ENCODE assay signal across 14 cellular contexts in the genomic region with DNA sequence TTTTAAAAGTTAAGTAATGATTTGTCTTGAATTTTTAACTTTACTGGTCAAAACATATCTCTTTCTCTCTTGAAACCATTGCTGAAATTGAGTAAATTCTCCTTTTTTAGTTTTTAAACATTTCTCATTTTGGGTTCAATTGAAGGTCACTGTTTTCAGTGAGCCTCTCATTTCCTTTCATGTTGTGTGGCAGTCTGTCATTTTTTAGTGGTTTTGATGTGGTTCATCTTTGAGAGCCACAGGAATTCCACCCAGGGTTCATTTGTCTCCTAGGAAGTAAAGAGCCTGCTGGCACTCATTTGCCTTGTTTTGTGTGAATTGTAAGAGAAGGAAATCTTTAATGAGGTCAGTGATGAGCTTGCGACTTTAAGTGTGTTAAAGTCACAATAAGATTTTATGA. TPM values are rescaled to one million over a fixed set of nuclear protein-coding genes. Genes with fewer than 3 reads are reported as not detected.
DNase-seq lines count a peak whose midpoint lies in the region; ATAC-seq, FAIRE-seq and TF ChIP-seq lines count a peak whose summit lies in the region.
"Had no signal": no experiment of that assay in that cellular context is flagged by ENCODE, and none has a peak within 500 bp of the region (broad histone marks: within the 10 kb centered on the region; RNA-seq: fewer than 3 reads in every experiment).

No MANE protein-coding gene starts in this region.

- H3K4me1 ChIP-seq in ACC112 (ENCODE audit: control insufficient read depth, insufficient read depth, low read length, unreplicated experiment) (peaks cover 13% of the 10 kb centered on the region), endothelial cell of umbilical vein (ENCODE audit: control insufficient read depth, extremely low read depth, insufficient read depth, low read length) (peaks cover 31% of the 10 kb centered on the region), tibial nerve (peaks cover 0 to 43% (median 10%) of the 10 kb centered on the region in 4 donors)
- H3K4me1 ChIP-seq: body of pancreas, heart right ventricle had no signal

- WGBS in tibial nerve, 2 donors, result 44 to 53% methylated on average over 1 of the region's 1 CpG

- H2AFZ ChIP-seq in ACC112 (ENCODE audit: low read length, unreplicated experiment), result no peak overlapping the region
- H2AFZ ChIP-seq in endothelial cell of umbilical vein (ENCODE audit: low read depth, low read length), result no peak overlapping the region

- H3K27me3 ChIP-seq in ACC112 (ENCODE audit: insufficient read depth, low read length) (no peaks in the 10 kb centered on the region), endothelial cell of umbilical vein (ENCODE audit: control insufficient read depth in 2 of 2, insufficient read depth in 2 of 2, low read length in 2 of 2) (no peaks in the 10 kb centered on the region), tibial nerve (no peaks in the 10 kb centered on the region)
- H3K27me3 ChIP-seq: body of pancreas had no signal

- DNase-seq in KBM-7 (peak; percentile 7), endothelial cell of umbilical vein (ENCODE audit: low read depth, low spot score) (peak; percentile 16), GM10266 (ENCODE audit: extremely low spot score) (no peak), tibial nerve (ENCODE audit: low spot score in 2 of 2) (no peak)
- no peak for DNase-seq in stimulated activated CD4-positive, alpha-beta T cell treated with anti-CD3 and anti-CD28 coated beads, Interleukin-1b, Interleukin-23, amount 100 ng/mL, for 48 hours
- DNase-seq: body of pancreas; CD8-positive, alpha-beta memory T cell; heart right ventricle; NCI-H345; nucleus accumbens had no signal

- CTCF ChIA-PET in endothelial cell of umbilical vein (lab: Charles Lee), result interaction anchor here (0.8 to 5.8 kb wide), 2 partner anchors 15 to 383 kb away, joined by 4 to 25 read pairs; no protein-coding TSS in a partner anchor

- TF ChIP-seq CTCF in endothelial cell of umbilical vein (IDR thresholded peaks at IDR 0.05; ENCODE audit: extremely low read depth in 1 of 2, insufficient read depth in 1 of 2, low read depth in 1 of 2, low read length in 2 of 2) (no peak), GM10266 (IDR thresholded peaks at IDR 0.05; ENCODE audit: control insufficient read depth, insufficient read depth, low read depth, missing control alignments) (no peak), tibial nerve (IDR thresholded peaks at IDR 0.05) (no peak)

- FAIRE-seq in endothelial cell of umbilical vein (lab: Jason Lieb, UNC), result no peak
- FAIRE-seq: TTC549 had no signal

- intact Hi-C loops in endothelial cell of umbilical vein (cut with micrococcal nuclease), result no loop called here

- in situ Hi-C loops in KBM-7 (cut with MboI; ENCODE audit: low pct_unique_long_range_greater_than_20kb, low sequenced_read_pairs), result no loop called here

- no peak overlapping the region for H3K4me3 ChIP-seq in ACC112 (ENCODE audit: low read depth, low read length)
- no peak overlapping the region for H3K4me3 ChIP-seq in endothelial cell of umbilical vein (replicated peaks in 1 of 3; ENCODE audit: insufficient read depth in 1 of 3, low read depth in 1 of 3, low read length in 3 of 3)
- no peak overlapping the region for H3K4me3 ChIP-seq in tibial nerve
- H3K4me3 ChIP-seq: body of pancreas, heart right ventricle had no signal

- H3K36me3 ChIP-seq in ACC112 (ENCODE audit: insufficient read depth, low read length) (peaks cover 65% of the 10 kb centered on the region), endothelial cell of umbilical vein (ENCODE audit: control insufficient read depth in 2 of 2, extremely low read depth in 1 of 2, insufficient read depth in 2 of 2, low read length in 2 of 2) (peaks cover 3 to 16% of the 10 kb centered on the region in 2 experiments), tibial nerve (peaks cover 0 to 15% (median 0%) of the 10 kb centered on the region in 3 donors)

- H3K9me1 ChIP-seq in endothelial cell of umbilical vein (replicated peaks; ENCODE audit: control insufficient read depth, extremely low read depth, insufficient read depth, low read length), result no peaks in the 10 kb centered on the region

- H3K9me3 ChIP-seq in endothelial cell of umbilical vein (replicated peaks; ENCODE audit: control insufficient read depth, insufficient read depth, low read length) (no peaks in the 10 kb centered on the region), tibial nerve (no peaks in the 10 kb centered on the region)
- H3K9me3 ChIP-seq: body of pancreas, heart right ventricle had no signal

- H3K79me2 ChIP-seq in ACC112 (ENCODE audit: control insufficient read depth, insufficient read depth, low read length, unreplicated experiment) (peaks cover 56% of the 10 kb centered on the region), endothelial cell of umbilical vein (ENCODE audit: control insufficient read depth, insufficient read depth, low read length) (peaks cover 87% of the 10 kb centered on the region)

- TF ChIP-seq POLR2A in endothelial cell of umbilical vein (IDR thresholded peaks at IDR 0.05; ENCODE audit: low read depth, low read length) (no peak), tibial nerve (IDR thresholded peaks at IDR 0.05) (no peak)

- no peak for TF ChIP-seq EP300 in tibial nerve (IDR thresholded peaks at IDR 0.05)

- ATAC-seq in GM18508 (IDR thresholded peaks at IDR 0.05; ENCODE audit: insufficient read depth, unreplicated experiment), result peak; percentile 55
- no peak for ATAC-seq in GM21619 (IDR thresholded peaks at IDR 0.05; ENCODE audit: unreplicated experiment)
- ATAC-seq: body of pancreas, heart right ventricle had no signal

- POLR2A ChIA-PET in endothelial cell of umbilical vein (lab: Charles Lee), result no interaction called here

- H3K4me2 ChIP-seq in endothelial cell of umbilical vein (ENCODE audit: insufficient read depth, low read length), result no peak overlapping the region

- H4K20me1 ChIP-seq in endothelial cell of umbilical vein (replicated peaks; ENCODE audit: control insufficient read depth, extremely low read depth, insufficient read depth, low read length), result no peaks in the 10 kb centered on the region

- dilution Hi-C loops in endothelial cell of umbilical vein (cut with MboI; ENCODE audit: extremely low pct_ligation_motif_present, low sequenced_read_pairs), result no loop called here

- H3K27ac ChIP-seq in ACC112 (ENCODE audit: low read depth, low read length) (0 out of 2 replicates have a peak overlapping the region, but pooled peaks have one; percentile 29), endothelial cell of umbilical vein (ENCODE audit: insufficient read depth, low read depth, low read length) (no peak overlapping the region), tibial nerve (peak overlapping the region in 2 of 4 donors; percentile 65 to 66)
- H3K27ac ChIP-seq: body of pancreas, heart right ventricle had no signal

- no peak overlapping the region for H3K9ac ChIP-seq in endothelial cell of umbilical vein (replicated peaks; ENCODE audit: extremely low read depth, insufficient read depth, low read length)

- no TSS peak for BruUV-seq in endothelial cell of umbilical vein (replicated peaks; lab: Mats Ljungman, UMichigan)

TF ChIP-seq in endothelial cell of umbilical vein, 7 proteins besides CTCF, POLR2A, EP300 and RAD21:
- TF ChIP-seq JUN (IDR thresholded peaks at IDR 0.05; ENCODE audit: borderline replicate concordance, insufficient read depth, insufficient read length, low read depth) (no peak), EZH2 (IDR thresholded peaks at IDR 0.05; ENCODE audit: borderline replicate concordance, low read depth, low read length, severe bottlenecking) (no peak), MYC (IDR thresholded peaks at IDR 0.05; ENCODE audit: low read depth, low read length) (no peak), POLR2AphosphoS5 (IDR thresholded peaks at IDR 0.05; ENCODE audit: insufficient read depth, low read depth, low read length) (no peak), GATA2 (IDR thresholded peaks at IDR 0.05; ENCODE audit: insufficient read depth, insufficient read length, low read depth, low read length) (no peak), FOS (IDR thresholded peaks at IDR 0.05; ENCODE audit: borderline replicate concordance, insufficient read depth, low read length) (no peak)
- TF ChIP-seq, protein P1, sequence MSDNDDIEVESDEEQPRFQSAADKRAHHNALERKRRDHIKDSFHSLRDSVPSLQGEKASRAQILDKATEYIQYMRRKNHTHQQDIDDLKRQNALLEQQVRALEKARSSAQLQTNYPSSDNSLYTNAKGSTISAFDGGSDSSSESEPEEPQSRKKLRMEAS (IDR thresholded peaks at IDR 0.05; ENCODE audit: insufficient read depth, insufficient read length), result no peak

RNA-seq across cellular contexts. Expression of a gene that starts 10.4 kb away (rescaled TPM):
- total RNA-seq in endothelial cell of umbilical vein (344 and 395 TPM in 2 replicates), tibial nerve (10 to 100 TPM; 32.0 to 65.1 (median 52.8) TPM)
- polyA plus RNA-seq in endothelial cell of umbilical vein, result 147 and 178 TPM in 2 replicates
- polyA plus RNA-seq in endothelial cell of umbilical vein (2011; cell fraction: cytosol; rRNA removed), result 142 and 185 TPM in 2 replicates
- 63.2 and 65.1 TPM in 2 replicates for polyA plus RNA-seq in endothelial cell of umbilical vein (2011; cell fraction: nucleus; rRNA removed)
- polyA plus RNA-seq in endothelial cell of umbilical vein (2012), result 84.8 and 369 TPM in 2 replicates
- polyA minus RNA-seq in endothelial cell of umbilical vein, result 90.8 and 139 TPM in 2 replicates
- polyA minus RNA-seq in endothelial cell of umbilical vein (2011; cell fraction: cytosol; rRNA and poly(A)+ RNA removed), result not detected
- 35.4 and 38.8 TPM in 2 replicates for polyA minus RNA-seq in endothelial cell of umbilical vein (2011; cell fraction: nucleus; rRNA and poly(A)+ RNA removed)
- polyA plus RNA-seq: CD8-positive, alpha-beta memory T cell had no signal

Comparison
In these comparisons a context has a peak if more than half of its experiments do, and no peak if none do; other contexts are left out.
1. DNase-seq: peak in KBM-7 (single experiment) and endothelial cell of umbilical vein (single experiment); none in stimulated activated CD4-positive, alpha-beta T cell treated with anti-CD3 and anti-CD28 coated beads, Interleukin-1b, Interleukin-23, amount 100 ng/mL, for 48 hours (single experiment), GM10266 (single experiment) and tibial nerve (0 of 2).